8 cellular contexts compared by ENCODE assay signal in the genomic region with DNA sequence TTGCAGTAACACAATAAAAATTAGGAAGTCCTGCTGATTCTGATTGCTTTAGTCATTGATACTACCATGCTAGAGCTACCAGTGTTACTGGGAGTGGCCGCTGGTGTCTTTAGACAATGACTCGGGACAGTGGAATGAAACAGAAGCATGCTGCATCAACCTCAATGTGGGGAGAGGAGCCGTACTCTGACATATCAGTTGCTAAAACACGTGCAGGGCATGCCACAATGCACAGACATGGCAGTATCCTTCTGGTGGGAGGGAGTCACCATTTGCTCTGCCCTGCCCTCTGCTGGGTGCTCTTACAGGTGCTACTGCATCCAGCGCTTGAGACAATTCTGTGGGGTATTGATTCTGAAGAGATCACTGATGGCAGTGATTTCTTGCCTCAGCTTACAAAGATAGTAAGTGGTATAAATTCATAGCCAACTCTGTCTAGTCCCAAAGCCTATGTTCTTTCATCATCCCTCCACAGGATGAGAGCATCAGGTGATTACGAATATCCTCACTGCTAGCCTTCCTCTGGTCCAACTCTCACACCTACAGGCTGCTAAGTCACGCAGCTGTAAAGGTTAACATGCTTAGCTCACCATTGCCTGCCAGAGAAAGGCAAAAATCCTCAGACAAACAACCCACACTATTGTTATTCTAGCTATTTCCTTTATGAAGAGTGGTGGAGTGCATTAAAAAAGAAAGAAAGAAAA. TPM values are rescaled to one million over a fixed set of nuclear protein-coding genes. Genes with fewer than 3 reads are reported as not detected.
DNase-seq lines count a peak whose midpoint lies in the region; ATAC-seq and TF ChIP-seq lines count a peak whose summit lies in the region.

No MANE protein-coding gene starts in this region.

- no peaks in the 10 kb centered on the region for H3K9me3 ChIP-seq in CD4-positive, alpha-beta T cell (ENCODE audit: control insufficient read depth, low read length)
- H3K9me3 ChIP-seq in SJSA1 (replicated peaks) = no peaks in the 10 kb centered on the region

- no peak overlapping the region for H3K27ac ChIP-seq in CD4-positive, alpha-beta T cell (ENCODE audit: low read depth, low read length)
- H3K27ac ChIP-seq in SJSA1 = no peak overlapping the region

- H3K9me3 Mint-ChIP-seq in CD4-positive, alpha-beta T cell = no peaks in the 10 kb centered on the region

- TF ChIP-seq CTCF in CD4-positive, alpha-beta T cell (IDR thresholded peaks at IDR 0.05) = peak; percentile 74

- H3K4me1 ChIP-seq in SJSA1 (replicated peaks) = peaks cover 8% of the 10 kb centered on the region; the same call in 1 of the 2 replicates

- DNase-seq in CD4-positive, alpha-beta T cell = peak in 9 of 10 experiments; percentile 19 to 53 (median 35)
- DNase-seq in HT-29 (ENCODE audit: low spot score) (peak; percentile 61), SJSA1 (ENCODE audit: low read depth in 1 of 2, low spot score in 2 of 2) (peak; percentile 36 to 67), amniotic epithelial cell (ENCODE audit: low read depth) (peak; percentile 67), iPS-NIHi11 (ENCODE audit: low spot score) (peak; percentile 77), OCI-M2 (lab: John Stamatoyannopoulos, UW; ENCODE audit: unreplicated experiment) (no peak)
- peak in 2 of 3 donors; percentile 4 to 12 for DNase-seq in stimulated activated CD4-positive, alpha-beta T cell treated with anti-CD3 and anti-CD28 coated beads, TNF-alpha, amount 100 ng/mL, for 1 hour (ENCODE audit: low read depth in 3 of 3, low spot score in 1 of 3)

- peak; percentile 99 for ATAC-seq in CD4-positive, alpha-beta T cell (ENCODE audit: poor library complexity)
- peak; percentile 76 for ATAC-seq in GM19043 (IDR thresholded peaks at IDR 0.05; ENCODE audit: low read depth, unreplicated experiment)

- intact Hi-C loops in CD4-positive, alpha-beta T cell (cut with DNase I, micrococcal nuclease) = loop anchor here (1.0 to 2.0 kb wide), 3 partner anchors 170 to 178 kb away; no protein-coding TSS in a partner anchor

- no peaks in the 10 kb centered on the region for H3K27me3 ChIP-seq in CD4-positive, alpha-beta T cell (ENCODE audit: control insufficient read depth, insufficient read depth, low read length)
- H3K27me3 ChIP-seq in SJSA1 (replicated peaks) = no peaks in the 10 kb centered on the region

- CTCF ChIA-PET in CD4-positive, alpha-beta T cell (lab: Charles Lee) = interaction anchor here (0.8 to 1.2 kb wide), 3 partner anchors 14 to 170 kb away, joined by 4 read pairs; no protein-coding TSS in a partner anchor

- H3K27me3 Mint-ChIP-seq in CD4-positive, alpha-beta T cell = no peaks in the 10 kb centered on the region

- POLR2A ChIA-PET in CD4-positive, alpha-beta T cell (lab: Charles Lee) = interaction anchor here (0.9 kb wide), 1 partner anchor 182 kb away, joined by 3 read pairs; no protein-coding TSS in a partner anchor

- H3K36me3 Mint-ChIP-seq in CD4-positive, alpha-beta T cell (ENCODE audit: low read depth) = peaks cover 54% of the 10 kb centered on the region

- no peak overlapping the region for H3K4me3 ChIP-seq in SJSA1

- peaks cover 16% of the 10 kb centered on the region for H3K4me1 Mint-ChIP-seq in CD4-positive, alpha-beta T cell (ENCODE audit: low read depth)

- peaks cover 11% of the 10 kb centered on the region for H3K36me3 ChIP-seq in SJSA1

- H3K4me3 Mint-ChIP-seq in CD4-positive, alpha-beta T cell = no peak overlapping the region

- H3K27ac Mint-ChIP-seq in CD4-positive, alpha-beta T cell = no peak overlapping the region

RNA-seq across cellular contexts. Expression of gene NSG1, which starts 43.7 kb away (rescaled TPM):
- 10 to 100 TPM; 10.3 to 10.4 TPM for total RNA-seq in CD4-positive, alpha-beta T cell
- total RNA-seq in HT-29 (2014; rRNA removed; shearing (Covaris generic)) = not detected in 2 replicates
- not detected in 2 replicates for total RNA-seq in SJSA1 (2014; rRNA removed; shearing (Covaris generic))

Comparison
In these comparisons a context has a peak if more than half of its experiments do, and no peak if none do; other contexts are left out.
1. RNA of gene NSG1, which starts 43.7 kb away (total RNA-seq): 10.3 to 10.4 TPM in CD4-positive, alpha-beta T cell; not detected in HT-29 and not detected in SJSA1; every median in the first group is over 10 times any median in the second.